In genomic region chr1:40751802-40752201, GRCh38 we compare ENCODE assay signal across 30 cellular contexts. TPM values are rescaled to one million over a fixed set of nuclear protein-coding genes. Genes with fewer than 3 reads are reported as not detected.
DNase-seq lines count a peak whose midpoint lies in the region; ATAC-seq, FAIRE-seq and TF ChIP-seq lines count a peak whose summit lies in the region.
"Had no signal": no experiment of that assay in that cellular context is flagged by ENCODE, and none has a peak within 500 bp of the region (broad histone marks: within the 10 kb centered on the region; RNA-seq: fewer than 3 reads in every experiment).

No MANE protein-coding gene starts in this region.

- no peak overlapping the region for H2AFZ ChIP-seq in K562 (ENCODE audit: low read depth, low read length)
- H2AFZ ChIP-seq: parathyroid adenoma had no signal

- TF ChIP-seq EP300 in K562 (IDR thresholded peaks at IDR 0.05; ENCODE audit: low read length) = no peak

- intact Hi-C loops in K562 (cut with micrococcal nuclease) = no loop called here

- peaks cover 34% of the 10 kb centered on the region for H3K4me1 Mint-ChIP-seq in activated T-cell treated with anti-CD3 and anti-CD28 coated beads, Interleukin-2, amount 50 U/mL, for 72 hours (ENCODE audit: low read depth)

- H3K9me1 ChIP-seq in K562 (ENCODE audit: control insufficient read depth, insufficient read depth, low read length) = no peaks in the 10 kb centered on the region

- H3K4me3 Mint-ChIP-seq in activated T-cell treated with anti-CD3 and anti-CD28 coated beads, Interleukin-2, amount 50 U/mL, for 72 hours = no peak overlapping the region
- H3K4me3 Mint-ChIP-seq: activated CD4-positive, alpha-beta T cell treated with anti-CD3 and anti-CD28 coated beads, Interleukin-2, amount 10 ng/mL, durations not matched to agents 7 days and 5 days; activated naive CD8-positive, alpha-beta T cell treated with anti-CD3 and anti-CD28 coated beads, Interleukin-2, amount 10 ng/mL, durations not matched to agents 7 days and 5 days; CD4-positive, alpha-beta T cell had no signal

- no peak for DNase-seq in activated T-cell treated with anti-CD3 and anti-CD28 coated beads, Interleukin-2, amount 50 U/mL, for 72 hours
- DNase-seq in activated T-cell treated with anti-CD3 and anti-CD28 coated beads for 4 hours (no peak), M059J (ENCODE audit: low read depth) (peak; percentile 16), K562 (ENCODE audit: extremely low read depth in 1 of 4, low spot score in 3 of 4) (no peak), NOMO-1 treated with DMSO at 0.1 percent for 48 hours (lab: John Stamatoyannopoulos, UW; ENCODE audit: unreplicated experiment) (no peak), ecto neural progenitor cell (ENCODE audit: low spot score) (no peak)
- no peak for DNase-seq in stimulated activated naive CD8-positive, alpha-beta T cell treated with anti-CD3 and anti-CD28 coated beads, Interleukin-15, Interleukin-2, amounts not matched to agents 100 U/mL and 50 U/mL, for 24 hours
- no peak for DNase-seq in effector CD4-positive, alpha-beta T cell
- DNase-seq: activated CD4-positive, alpha-beta T cell treated with anti-CD3 and anti-CD28 coated beads, Interleukin-2, amount 10 ng/mL, durations not matched to agents 7 days and 5 days; activated naive CD8-positive, alpha-beta T cell treated with anti-CD3 and anti-CD28 coated beads, Interleukin-2, amount 10 ng/mL, durations not matched to agents 7 days and 5 days; CD4-positive, alpha-beta T cell; DND-41; heart left ventricle; islet precursor cell; left ventricle myocardium inferior; NCI-H1092 treated with DMSO at 0.1 percent for 48 hours; NCI-H1694 treated with DMSO at 0.1 percent for 48 hours; NCI-H446; NCI-H748 treated with DMSO at 0.1 percent for 48 hours; SJCRH30; stimulated activated naive CD4-positive, alpha-beta T cell treated with Interleukin-2 at 50 U/mL for 16 hours; SW 1271; tibial artery; WERI-Rb-1 had no signal

- no peaks in the 10 kb centered on the region for H3K9me3 ChIP-seq in K562 (replicated peaks; ENCODE audit: control insufficient read depth, insufficient read depth, low read depth, low read length)
- H3K9me3 ChIP-seq: ascending aorta, heart left ventricle, left ventricle myocardium inferior, SJCRH30, tibial artery, vagina had no signal

- peak in 1 of 2 donors; percentile 21 for ATAC-seq in activated T-cell treated with anti-CD3 and anti-CD28 coated beads, Interleukin-2, amount 50 U/mL, for 72 hours (replicated peaks in 1 of 2)
- ATAC-seq in K562 = no peak
- ATAC-seq in stimulated activated naive CD8-positive, alpha-beta T cell treated with anti-CD3 and anti-CD28 coated beads, Interleukin-15, Interleukin-2, amounts not matched to agents 100 U/mL and 50 U/mL, for 24 hours = peak; percentile 61
- ATAC-seq: heart left ventricle had no signal

- POLR2A ChIA-PET in K562 (lab: Yijun Ruan, JAX) = interaction anchor here (0.5 kb wide), 1 partner anchor 15 kb away, joined by 3 read pairs; no protein-coding TSS in a partner anchor

- no peaks in the 10 kb centered on the region for H3K27me3 Mint-ChIP-seq in activated T-cell treated with anti-CD3 and anti-CD28 coated beads, Interleukin-2, amount 50 U/mL, for 72 hours (ENCODE audit: low read depth)
- H3K27me3 Mint-ChIP-seq: activated CD4-positive, alpha-beta T cell treated with anti-CD3 and anti-CD28 coated beads, Interleukin-2, amount 10 ng/mL, durations not matched to agents 7 days and 5 days; activated naive CD8-positive, alpha-beta T cell treated with anti-CD3 and anti-CD28 coated beads, Interleukin-2, amount 10 ng/mL, durations not matched to agents 7 days and 5 days; CD4-positive, alpha-beta T cell had no signal

- H3K36me3 Mint-ChIP-seq in activated T-cell treated with anti-CD3 and anti-CD28 coated beads, Interleukin-2, amount 50 U/mL, for 72 hours (ENCODE audit: insufficient read depth in 2 of 2) = peaks cover 4 to 15% of the 10 kb centered on the region in 2 donors

- H3K27ac Mint-ChIP-seq in activated T-cell treated with anti-CD3 and anti-CD28 coated beads, Interleukin-2, amount 50 U/mL, for 72 hours = peak overlapping the region; percentile 65
- H3K27ac Mint-ChIP-seq: activated CD4-positive, alpha-beta T cell treated with anti-CD3 and anti-CD28 coated beads, Interleukin-2, amount 10 ng/mL, durations not matched to agents 7 days and 5 days; activated naive CD8-positive, alpha-beta T cell treated with anti-CD3 and anti-CD28 coated beads, Interleukin-2, amount 10 ng/mL, durations not matched to agents 7 days and 5 days; CD4-positive, alpha-beta T cell had no signal

- H3K27ac ChIP-seq in K562 (ENCODE audit: extremely low read depth, low read depth, low read length) = no peak overlapping the region
- H3K27ac ChIP-seq: ascending aorta, coronary artery, heart left ventricle, left ventricle myocardium inferior, parathyroid adenoma, SJCRH30, skin epidermis, tibial artery, vagina, WERI-Rb-1 had no signal

- H3K79me2 ChIP-seq in K562 (ENCODE audit: control insufficient read depth, insufficient read depth, low read length) = no peaks in the 10 kb centered on the region

- TF ChIP-seq POLR2A in K562 (conservative IDR thresholded peaks at IDR 0.05) = no peak

- no peak overlapping the region for H3K4me2 ChIP-seq in K562 (ENCODE audit: insufficient read depth, low read length)

- TF ChIP-seq RAD21 in K562 (CRISPR knock-in tag; conservative IDR thresholded peaks at IDR 0.05 in 1 of 2, IDR thresholded peaks at IDR 0.05 in 1 of 2) = no peak

- CTCF ChIA-PET in K562 (lab: Yijun Ruan, JAX; ENCODE audit: low intra/inter-chr PET ratio) = no interaction called here

- no peaks in the 10 kb centered on the region for H4K20me1 ChIP-seq in K562 (replicated peaks; ENCODE audit: control insufficient read depth, insufficient read depth, low read length)

- in situ Hi-C loops in K562 (cut with MboI) = no loop called here

- BruUV-seq in K562 (replicated peaks; lab: Mats Ljungman, UMichigan) = no TSS peak

- H3K9ac ChIP-seq in K562 (ENCODE audit: insufficient read depth in 1 of 2, low read depth in 2 of 2, low read length in 2 of 2) = no peak overlapping the region
- H3K9ac ChIP-seq: parathyroid adenoma had no signal

- FAIRE-seq in K562 (lab: Jason Lieb, UNC) = no peak
- FAIRE-seq: H54 had no signal

- WGBS in K562 (ENCODE audit: insufficient coverage, low coverage, missing lambda C conversion rate) = 81% methylated on average over 4 of the region's 4 CpGs

- no peaks in the 10 kb centered on the region for H3K4me1 ChIP-seq in K562 (replicated peaks in 1 of 2; ENCODE audit: control insufficient read depth in 2 of 2, insufficient read depth in 2 of 2, low read length in 2 of 2)
- H3K4me1 ChIP-seq: ascending aorta, tibial artery, vagina had no signal

- peaks cover 93% of the 10 kb centered on the region for H3K36me3 ChIP-seq in K562 (ENCODE audit: control insufficient read depth, insufficient read depth, low read length)

- no peaks in the 10 kb centered on the region for H3K9me3 Mint-ChIP-seq in activated T-cell treated with anti-CD3 and anti-CD28 coated beads, Interleukin-2, amount 50 U/mL, for 72 hours
- H3K9me3 Mint-ChIP-seq: activated CD4-positive, alpha-beta T cell treated with anti-CD3 and anti-CD28 coated beads, Interleukin-2, amount 10 ng/mL, durations not matched to agents 7 days and 5 days; activated naive CD8-positive, alpha-beta T cell treated with anti-CD3 and anti-CD28 coated beads, Interleukin-2, amount 10 ng/mL, durations not matched to agents 7 days and 5 days; CD4-positive, alpha-beta T cell had no signal

- no peak for TF ChIP-seq CTCF in K562 (IDR thresholded peaks at IDR 0.05 in 2 of 3, conservative IDR thresholded peaks at IDR 0.05 in 1 of 3; ENCODE audit: insufficient read depth in 2 of 3, low read depth in 1 of 3, low read length in 3 of 3)

- H3K27me3 ChIP-seq in K562 (ENCODE audit: control insufficient read depth in 2 of 2, insufficient read depth in 2 of 2, low read length in 2 of 2) = no peaks in the 10 kb centered on the region
- H3K27me3 ChIP-seq: ascending aorta, heart left ventricle, SJCRH30, tibial artery, vagina had no signal

- no peak overlapping the region for H3K4me3 ChIP-seq in K562
- H3K4me3 ChIP-seq: ascending aorta, coronary artery, heart left ventricle, left ventricle myocardium inferior, SJCRH30, skin epidermis, tibial artery, vagina had no signal

TF ChIP-seq in K562, 482 proteins besides CTCF, POLR2A, EP300 and RAD21:
- TF ChIP-seq ATF3 (IDR thresholded peaks at IDR 0.05) (0 out of 2 replicates have a peak, but pooled peaks have one; percentile 14), ATF3 (CRISPR knock-in tag; conservative IDR thresholded peaks at IDR 0.05) (no peak), ESRRA (IDR thresholded peaks at IDR 0.05; ENCODE audit: borderline replicate concordance, low read depth) (no peak)

RNA-seq across cellular contexts. Expression of gene KCNQ4, which starts 31.8 kb away (rescaled TPM):
- under 1 TPM; 0.58 to 0.60 TPM for total RNA-seq in activated T-cell treated with anti-CD3 and anti-CD28 coated beads, Interleukin-2, amount 50 U/mL, for 72 hours
- total RNA-seq in M059J (2014; rRNA removed; shearing (Covaris generic)) = 0.05 TPM in 1 of 2 replicates, not detected in the other
- total RNA-seq in K562 (2011; cell fraction: chromatin; rRNA removed; ENCODE audit: low replicate concordance) = 4.1 and 12.8 TPM in 2 replicates
- total RNA-seq in K562 (2011; cell fraction: nucleolus; rRNA removed) = 7.4 and 7.5 TPM in 2 replicates
- 4.4 and 4.6 TPM in 2 replicates for total RNA-seq in K562 (2011; cell fraction: nucleoplasm; rRNA removed)
- total RNA-seq in K562 (2014; rRNA removed) (1.6 and 1.8 TPM in 2 replicates), K562 (2014; rRNA removed; fragmentation: Illumina TruSeq; extraction: Trizol) (0.64 and 0.76 TPM in 2 replicates), K562 (2015; rRNA removed; fragmentation: Illumina TruSeq; extraction: Trizol) (0.72 and 0.79 TPM in 2 replicates), K562 (2021) (3.8 and 4.1 TPM in 2 replicates)
- polyA plus RNA-seq in K562 (2011; rRNA removed) (0.79 and 1.7 TPM in 2 replicates), K562 (2014; fragmentation: Illumina TruSeq; extraction: Trizol) (3.5 and 3.8 TPM in 2 replicates), K562 (2014; fragmentation: Nextera tagmentation; extraction: Ambion mirVana) (under 1 TPM; 0.07 to 0.27 TPM), K562 (2014; rRNA removed) (3.4 and 3.7 TPM in 2 replicates)
- 1.1 and 1.3 TPM in 2 replicates for polyA plus RNA-seq in K562 (2011; cell fraction: cytosol; rRNA removed)
- polyA plus RNA-seq in K562 (2011; cell fraction: nucleus; rRNA removed) = 6.3 and 9.8 TPM in 2 replicates
- polyA plus RNA-seq in K562 (2012) = 2.5 and 4.6 TPM in 2 replicates
- polyA minus RNA-seq in K562 (2011; rRNA and poly(A)+ RNA removed) = 0.42 and 0.49 TPM in 2 replicates
- polyA minus RNA-seq in K562 (2011; cell fraction: cytosol; rRNA and poly(A)+ RNA removed) = 1.0 TPM in 2 replicates
- polyA minus RNA-seq in K562 (2011; cell fraction: nucleus; rRNA and poly(A)+ RNA removed) = 3.6 and 3.7 TPM in 2 replicates
